In genomic region chr3:138084196-138084595, GRCh38 we compare ENCODE assay signal across 37 cellular contexts. TPM values are rescaled to one million over a fixed set of nuclear protein-coding genes. Genes with fewer than 3 reads are reported as not detected.
"Had no signal": no experiment of that assay in that cellular context is flagged by ENCODE, and none has a peak within 500 bp of the region (broad histone marks: within the 10 kb centered on the region; RNA-seq: fewer than 3 reads in every experiment).

No MANE protein-coding gene starts in this region.

- H3K4me1 ChIP-seq: neural progenitor cell, psoas muscle, testis, tibial artery, upper lobe of left lung had no signal

- H3K9ac ChIP-seq: neural progenitor cell had no signal

- H3K79me2 ChIP-seq: hepatocyte had no signal

- H3K4me2 ChIP-seq: hepatocyte, neural progenitor cell had no signal

- H3K27ac ChIP-seq: esophagus muscularis mucosa, foreskin keratinocyte, gastroesophageal sphincter, heart left ventricle, neural progenitor cell, ovary, psoas muscle, sigmoid colon, testis, tibial artery, upper lobe of left lung had no signal

- H3K4me3 ChIP-seq: coronary artery, esophagus muscularis mucosa, gastroesophageal sphincter, heart left ventricle, hepatocyte, left lung, neural progenitor cell, ovary, psoas muscle, sigmoid colon, spleen, testis, tibial artery, upper lobe of left lung had no signal

- H3K9me3 ChIP-seq: esophagus muscularis mucosa, gastroesophageal sphincter, heart left ventricle, left lung, ovary, psoas muscle, sigmoid colon, spleen, testis, tibial artery, upper lobe of left lung had no signal

- ATAC-seq: foreskin keratinocyte; gastroesophageal sphincter; heart left ventricle; left cardiac atrium; left lung; naive thymus-derived CD4-positive, alpha-beta T cell; psoas muscle; right cardiac atrium; stimulated activated memory B cell treated with anti-CD40 and anti-IgM and Interleukin-4, amounts not matched to agents 10 μg/mL and 1 μg/mL and 100 μg/mL, for 72 hours; stimulated activated naive CD8-positive, alpha-beta T cell treated with anti-CD3 and anti-CD28 coated beads, Interleukin-15, Interleukin-2, amounts not matched to agents 100 U/mL and 50 U/mL, for 24 hours had no signal

- H3K27me3 ChIP-seq: esophagus muscularis mucosa, foreskin keratinocyte, gastroesophageal sphincter, heart left ventricle, hepatocyte, left lung, neural progenitor cell, ovary, sigmoid colon, spleen, testis, tibial artery, upper lobe of left lung had no signal

- H3K36me3 ChIP-seq: neural progenitor cell, ovary had no signal

- H2AFZ ChIP-seq: hepatocyte, neural progenitor cell had no signal

- DNase-seq: dermis blood vessel endothelial cell; effector memory CD4-positive, alpha-beta T cell; foreskin keratinocyte; heart left ventricle; left cardiac atrium; left lung; mesendoderm; midbrain; naive thymus-derived CD4-positive, alpha-beta T cell; nucleus accumbens; ovary; posterior cingulate gyrus; psoas muscle; right cardiac atrium; sigmoid colon; spleen; stimulated activated CD4-positive, alpha-beta T cell treated with anti-CD3 and anti-CD28 coated beads, Interleukin-4, amount 100 ng/mL, for 4 hours; stimulated activated naive CD8-positive, alpha-beta T cell treated with anti-CD3 and anti-CD28 coated beads, Interleukin-15, Interleukin-2, amounts not matched to agents 100 U/mL and 50 U/mL, for 24 hours; substantia nigra; testis; tibial artery; upper lobe of left lung had no signal

RNA-seq across cellular contexts. Expression of gene DZIP1L, which starts 31.2 kb away (rescaled TPM):
- polyA plus RNA-seq: naive thymus-derived CD4-positive, alpha-beta T cell had no signal

RNA-seq across cellular contexts. Expression of gene A4GNT, which starts 48.0 kb away (rescaled TPM):
- total RNA-seq: dermis blood vessel endothelial cell; endothelial cell of umbilical vein; epithelial cell of proximal tubule; esophagus muscularis mucosa; fibroblast of lung; foreskin keratinocyte; heart left ventricle; kidney epithelial cell; left cardiac atrium; left lung; lower leg skin; lung microvascular endothelial cell; mucosa of gallbladder; naive thymus-derived CD4-positive, alpha-beta T cell; ovary; psoas muscle; renal cortical epithelial cell; right cardiac atrium; sigmoid colon; skeletal muscle tissue; spleen; testis had no signal
- polyA plus RNA-seq: endothelial cell of umbilical vein; fibroblast of lung; foreskin keratinocyte; heart left ventricle; hepatocyte; naive thymus-derived CD4-positive, alpha-beta T cell; ovary; psoas muscle; right cardiac atrium; sigmoid colon; spleen had no signal
